ENCODE assay signal across 16 cellular contexts in the genomic region with DNA sequence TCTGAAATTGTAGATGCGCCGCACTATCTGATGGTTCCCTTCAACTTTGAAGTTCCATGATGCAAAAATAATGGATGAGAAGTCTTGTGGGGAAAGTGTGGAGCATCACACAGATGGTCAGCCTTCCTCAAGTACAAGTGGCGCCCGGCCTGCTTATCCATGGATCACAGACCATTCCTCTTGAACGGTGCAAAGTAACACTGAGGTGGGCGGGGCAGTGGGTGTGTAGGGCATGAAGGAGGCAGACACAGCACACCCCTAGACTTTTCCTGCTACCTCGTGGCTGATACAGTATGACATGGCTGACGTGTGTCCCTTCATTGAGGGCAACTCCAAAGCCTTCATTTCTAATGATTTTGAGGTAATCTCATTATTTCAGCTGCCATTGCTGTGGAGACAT. TPM values are rescaled to one million over a fixed set of nuclear protein-coding genes. Genes with fewer than 3 reads are reported as not detected.
A peak's percentile ranks its signal among the peaks of the same experiment; 100 is the strongest.
DNase-seq lines count a peak whose midpoint lies in the region; ATAC-seq and TF ChIP-seq lines count a peak whose summit lies in the region.
"Had no signal": no experiment of that assay in that cellular context is flagged by ENCODE, and none has a peak within 500 bp of the region (broad histone marks: within the 10 kb centered on the region; RNA-seq: fewer than 3 reads in every experiment).

No MANE protein-coding gene starts in this region.

- CTCF ChIA-PET in CD4-positive, alpha-beta T cell (lab: Charles Lee): no interaction called here

- H3K4me3 ChIP-seq in adipocyte (ENCODE audit: low read length) (peak overlapping the region; percentile 15), subcutaneous abdominal adipose tissue (ENCODE audit: low read depth in 1 of 5, low read length in 5 of 5) (peak overlapping the region in 1 of 5 donors; percentile 4), GM23248 (no peak overlapping the region)
- H3K4me3 ChIP-seq: GM23338 had no signal

- H3K4me2 ChIP-seq in GM23248 (ENCODE audit: unreplicated experiment): no peak overlapping the region
- H3K4me2 ChIP-seq: GM23338 had no signal

- no peak for ATAC-seq in CD4-positive, alpha-beta T cell (ENCODE audit: poor library complexity)
- ATAC-seq in left lobe of liver (peak; percentile 8), HG03520 (IDR thresholded peaks at IDR 0.05; ENCODE audit: unreplicated experiment) (no peak)
- ATAC-seq: GM23338 had no signal

- H3K27ac ChIP-seq in CD4-positive, alpha-beta T cell (ENCODE audit: low read depth, low read length): no peak overlapping the region
- H3K27ac ChIP-seq in subcutaneous abdominal adipose tissue (ENCODE audit: low read depth, low read length) (peak overlapping the region; percentile 74), GM23248 (no peak overlapping the region)
- H3K27ac ChIP-seq: 22Rv1, HL-60 had no signal

- H3K27me3 ChIP-seq in CD4-positive, alpha-beta T cell (ENCODE audit: control insufficient read depth, insufficient read depth, low read length): no peaks in the 10 kb centered on the region
- H3K27me3 ChIP-seq in adipocyte (replicated peaks; ENCODE audit: control insufficient read depth, insufficient read depth, low read length) (no peaks in the 10 kb centered on the region), subcutaneous abdominal adipose tissue (ENCODE audit: control insufficient read depth in 5 of 5, insufficient read depth in 4 of 5, low read length in 5 of 5) (no peaks in the 10 kb centered on the region), GM23248 (replicated peaks; ENCODE audit: insufficient read depth) (no peaks in the 10 kb centered on the region)

- H3K36me3 Mint-ChIP-seq in CD4-positive, alpha-beta T cell (ENCODE audit: low read depth): peaks cover 8% of the 10 kb centered on the region

- H3K27me3 Mint-ChIP-seq in CD4-positive, alpha-beta T cell: no peaks in the 10 kb centered on the region
- H3K27me3 Mint-ChIP-seq: CD8-positive, alpha-beta memory T cell had no signal

- H3K9ac ChIP-seq in adipocyte (ENCODE audit: low read length): no peak overlapping the region
- no peak overlapping the region for H3K9ac ChIP-seq in subcutaneous abdominal adipose tissue (ENCODE audit: low read length in 5 of 5)
- H3K9ac ChIP-seq in GM23248: no peak overlapping the region

- no peak for TF ChIP-seq CTCF in CD4-positive, alpha-beta T cell (IDR thresholded peaks at IDR 0.05)
- no peak for TF ChIP-seq CTCF in GM13976 (IDR thresholded peaks at IDR 0.05; ENCODE audit: borderline replicate concordance, control extremely low read depth, extremely low read depth, insufficient read depth, missing control alignments)

- in situ Hi-C loops in GM13976 (cut with MboI; ENCODE audit: low sequenced_read_pairs, unreplicated experiment) (no loop called here), GM23248 (cut with MboI) (no loop called here)

- 53 to 56% methylated on average over 8 of the region's 8 CpGs for WGBS in GM23248 (ENCODE audit: low coverage in 1 of 2, low lambda C conversion rate in 2 of 2, missing lambda C conversion rate in 2 of 2), 2 experiments

- intact Hi-C loops in CD4-positive, alpha-beta T cell (cut with DNase I, micrococcal nuclease): no loop called here
- intact Hi-C loops in cardiac septum (cut with DNase I): no loop called here

- no peaks in the 10 kb centered on the region for H3K9me3 ChIP-seq in CD4-positive, alpha-beta T cell (ENCODE audit: control insufficient read depth, low read length)
- H3K9me3 ChIP-seq in adipocyte (ENCODE audit: control insufficient read depth, low read length) (no peaks in the 10 kb centered on the region), subcutaneous abdominal adipose tissue (ENCODE audit: control insufficient read depth in 5 of 5, low read length in 5 of 5) (no peaks in the 10 kb centered on the region), GM23248 (ENCODE audit: low read depth) (no peaks in the 10 kb centered on the region)

- POLR2A ChIA-PET in CD4-positive, alpha-beta T cell (lab: Charles Lee): no interaction called here

- H2AFZ ChIP-seq in GM23248: no peak overlapping the region
- H2AFZ ChIP-seq: GM23338 had no signal

- no peaks in the 10 kb centered on the region for H3K9me3 Mint-ChIP-seq in CD4-positive, alpha-beta T cell
- H3K9me3 Mint-ChIP-seq: CD14-positive monocyte; CD8-positive, alpha-beta memory T cell; GM23338 had no signal

- 0 out of 2 replicates have a peak, but pooled peaks cover 8% of the 10 kb centered on the region for H3F3A ChIP-seq in GM23248 (ENCODE audit: insufficient read depth)

- H3K79me2 ChIP-seq in GM23248 (ENCODE audit: insufficient read depth): peaks cover 20% of the 10 kb centered on the region

- no peaks in the 10 kb centered on the region for H4K20me1 ChIP-seq in GM23248 (ENCODE audit: insufficient read depth)

- H3K4me3 Mint-ChIP-seq in CD4-positive, alpha-beta T cell: peak overlapping the region; percentile 63
- H3K4me3 Mint-ChIP-seq: CD14-positive monocyte, GM23338 had no signal

- no peak for DNase-seq in CD4-positive, alpha-beta T cell
- DNase-seq in adipocyte (ENCODE audit: low read depth): no peak
- no peak for DNase-seq in left lobe of liver (ENCODE audit: low spot score)
- DNase-seq in cardiac septum (ENCODE audit: low spot score): no peak
- DNase-seq in GM13976 (ENCODE audit: low spot score): no peak
- DNase-seq in GM23248: no peak
- DNase-seq: CD8-positive, alpha-beta memory T cell; DMS53; GF-D8; H7 had no signal

- no peaks in the 10 kb centered on the region for H3K9me2 ChIP-seq in GM23248 (ENCODE audit: insufficient read depth)

- H3K4me1 Mint-ChIP-seq in CD4-positive, alpha-beta T cell (ENCODE audit: low read depth): peaks cover 24% of the 10 kb centered on the region

- H3K27ac Mint-ChIP-seq in CD4-positive, alpha-beta T cell: no peak overlapping the region
- H3K27ac Mint-ChIP-seq: CD14-positive monocyte; CD8-positive, alpha-beta memory T cell; GM23338 had no signal

- H3K36me3 ChIP-seq in adipocyte (ENCODE audit: control insufficient read depth, insufficient read depth, low read length, severe bottlenecking) (peaks cover 15% of the 10 kb centered on the region), subcutaneous abdominal adipose tissue (ENCODE audit: control insufficient read depth in 5 of 5, insufficient read depth in 5 of 5, low read length in 5 of 5) (peaks cover 3 to 16% (median 7%) of the 10 kb centered on the region in 5 donors), GM23248 (ENCODE audit: low read depth) (peaks cover 14% of the 10 kb centered on the region)

- H3K4me1 ChIP-seq in adipocyte (ENCODE audit: control insufficient read depth, insufficient read depth, low read length) (peaks cover 38% of the 10 kb centered on the region), subcutaneous abdominal adipose tissue (ENCODE audit: control insufficient read depth in 5 of 5, insufficient read depth in 5 of 5, low read length in 5 of 5) (peaks cover 2 to 35% (median 32%) of the 10 kb centered on the region in 5 donors), GM23248 (ENCODE audit: insufficient read depth) (peaks cover 10% of the 10 kb centered on the region; the same call in 1 of the 2 replicates)

RNA-seq across cellular contexts. Expression of a gene that starts 2.5 kb away (rescaled TPM):
- 1 to 10 TPM; 2.8 to 3.0 TPM for total RNA-seq in CD4-positive, alpha-beta T cell
- total RNA-seq in left lobe of liver (6.3 TPM), cardiac septum (36.4 TPM)
- 110 and 116 TPM in 2 replicates for total RNA-seq in GM23248 (2014; rRNA removed; shearing (Covaris generic))
- 121 and 122 TPM in 2 replicates for polyA plus RNA-seq in GM23248 (2016; fragmentation: Nextera tagmentation; extraction: Ambion mirVana)

RNA-seq across cellular contexts. Expression of a gene that starts 27.8 kb away (rescaled TPM):
- 1 to 10 TPM; 4.5 to 4.8 TPM for total RNA-seq in CD4-positive, alpha-beta T cell
- total RNA-seq in left lobe of liver (21.7 TPM), cardiac septum (5.0 TPM)
- total RNA-seq in GM23248 (2014; rRNA removed; shearing (Covaris generic)): 14.4 and 15.0 TPM in 2 replicates
- polyA plus RNA-seq in GM23248 (2016; fragmentation: Nextera tagmentation; extraction: Ambion mirVana): 10.2 and 11.2 TPM in 2 replicates

RNA-seq across cellular contexts. Expression of a gene that starts 59.5 kb away (rescaled TPM):
- under 1 TPM in 1 of 2 experiments, not detected in 1; 0.36 TPM for total RNA-seq in CD4-positive, alpha-beta T cell
- total RNA-seq in left lobe of liver: 526 TPM
- 42.0 TPM for total RNA-seq in cardiac septum
- 65.2 and 74.9 TPM in 2 replicates for total RNA-seq in GM23248 (2014; rRNA removed; shearing (Covaris generic))
- 91.9 and 99.5 TPM in 2 replicates for polyA plus RNA-seq in GM23248 (2016; fragmentation: Nextera tagmentation; extraction: Ambion mirVana)
- polyA plus RNA-seq: CD8-positive, alpha-beta memory T cell had no signal

Comparison
In these comparisons a context has a peak if more than half of its experiments do, and no peak if none do; other contexts are left out.
1. RNA of a gene that starts 59.5 kb away (total RNA-seq): 526 TPM in left lobe of liver (single experiment), 65.2 to 74.9 TPM in GM23248 and 42.0 TPM in cardiac septum (single experiment); 0.36 TPM in CD4-positive, alpha-beta T cell; every median in the first group is over 10 times any median in the second.